ENCODE assay signal across 9 cellular contexts in genomic region chr19:36796714-36796999, GRCh38. TPM values are rescaled to one million over a fixed set of nuclear protein-coding genes. Genes with fewer than 3 reads are reported as not detected.
DNase-seq lines count a peak whose midpoint lies in the region; ATAC-seq and TF ChIP-seq lines count a peak whose summit lies in the region.
"Had no signal": no experiment of that assay in that cellular context is flagged by ENCODE, and none has a peak within 500 bp of the region (broad histone marks: within the 10 kb centered on the region; RNA-seq: fewer than 3 reads in every experiment).

No MANE protein-coding gene starts in this region.

- in situ Hi-C loops in brain microvascular endothelial cell (cut with HindIII; ENCODE audit: low pct_ligation_motif_present, low sequenced_read_pairs): no loop called here

- intact Hi-C loops in left ventricle myocardium inferior (cut with micrococcal nuclease) (no loop called here), cardiac septum (cut with DNase I) (loop anchor here (2.0 kb wide), 1 partner anchor 24 kb away; the partner anchor contains the start of gene ZNF850), mucosa of descending colon (cut with DNase I, micrococcal nuclease) (no loop called here), vagina (cut with DNase I) (no loop called here)

- ATAC-seq in mucosa of descending colon (no peak), HG03139 (IDR thresholded peaks at IDR 0.05; ENCODE audit: unreplicated experiment) (no peak)

- H3K27me3 ChIP-seq in left ventricle myocardium inferior (ENCODE audit: low read depth) (no peaks in the 10 kb centered on the region), brain microvascular endothelial cell (replicated peaks) (no peaks in the 10 kb centered on the region), vagina (no peaks in the 10 kb centered on the region)
- H3K27me3 ChIP-seq: MG63 had no signal

- H3K27ac ChIP-seq in left ventricle myocardium inferior (replicated peaks) (peak overlapping the region; percentile 83), brain microvascular endothelial cell (peak overlapping the region; percentile 83), vagina (peak overlapping the region; percentile 79)

- H3K4me3 ChIP-seq in left ventricle myocardium inferior (peak overlapping the region; percentile 72), brain microvascular endothelial cell (ENCODE audit: low read depth, low read length) (peak overlapping the region; percentile 96), mucosa of descending colon (peak overlapping the region; percentile 48), vagina (peak overlapping the region; percentile 75 to 76)

- TF ChIP-seq CTCF in left ventricle myocardium inferior (IDR thresholded peaks at IDR 0.05; ENCODE audit: borderline replicate concordance): no peak
- TF ChIP-seq CTCF in brain microvascular endothelial cell (IDR thresholded peaks at IDR 0.05; ENCODE audit: low read depth, low read length, missing control alignments): no peak
- no peak for TF ChIP-seq CTCF in mucosa of descending colon (IDR thresholded peaks at IDR 0.05)
- no peak for TF ChIP-seq CTCF in vagina (IDR thresholded peaks at IDR 0.05)

- H3K36me3 ChIP-seq in left ventricle myocardium inferior (peaks cover 30% of the 10 kb centered on the region), brain microvascular endothelial cell (replicated peaks) (peaks cover 2% of the 10 kb centered on the region), mucosa of descending colon (ENCODE audit: low read depth) (no peaks in the 10 kb centered on the region), vagina (peaks cover 0 to 17% of the 10 kb centered on the region in 2 donors)
- H3K36me3 ChIP-seq: MG63 had no signal

- no peak for TF ChIP-seq POLR2A in vagina (IDR thresholded peaks at IDR 0.05)

- H3K9me3 ChIP-seq in left ventricle myocardium inferior (replicated peaks) (peaks cover 67% of the 10 kb centered on the region), mucosa of descending colon (peaks cover 79% of the 10 kb centered on the region), vagina (peaks cover 7% of the 10 kb centered on the region)

- DNase-seq in left ventricle myocardium inferior: no peak
- DNase-seq in cardiac septum (ENCODE audit: low spot score): no peak
- DNase-seq in brain microvascular endothelial cell: no peak
- DNase-seq in mucosa of descending colon: no peak
- no peak for DNase-seq in vagina (ENCODE audit: extremely low spot score in 2 of 2)
- no peak for DNase-seq in activated effector memory CD4-positive, alpha-beta T cell treated with anti-CD3 and anti-CD28 coated beads, Interleukin-2, amount 50 U/mL, for 16 hours
- no peak for DNase-seq in kidney tubule cell (ENCODE audit: low spot score)

- peaks cover 28% of the 10 kb centered on the region for H3K4me1 ChIP-seq in left ventricle myocardium inferior
- H3K4me1 ChIP-seq in mucosa of descending colon (ENCODE audit: low read depth): no peaks in the 10 kb centered on the region
- H3K4me1 ChIP-seq in vagina: peaks cover 18% of the 10 kb centered on the region

RNA-seq across cellular contexts. Expression of gene ZNF850, which starts 24.1 kb away (rescaled TPM):
- total RNA-seq in left ventricle myocardium inferior: 5.2 TPM
- total RNA-seq in cardiac septum: 3.3 TPM
- total RNA-seq in mucosa of descending colon: 1 to 10 TPM; 2.1 to 3.8 (median 2.9) TPM
- total RNA-seq in vagina: 2.2 TPM

RNA-seq across cellular contexts. Expression of gene ZNF790, which starts 41.5 kb away (rescaled TPM):
- total RNA-seq in left ventricle myocardium inferior: 7.3 TPM
- 7.8 TPM for total RNA-seq in cardiac septum
- total RNA-seq in mucosa of descending colon: 1 to 10 TPM; 3.4 to 8.8 (median 4.9) TPM
- 2.5 TPM for total RNA-seq in vagina

RNA-seq across cellular contexts. Expression of gene ZNF345, which starts 54.0 kb away (rescaled TPM):
- total RNA-seq in left ventricle myocardium inferior: 2.9 TPM
- 2.7 TPM for total RNA-seq in cardiac septum
- 1 to 10 TPM; 3.4 to 7.8 (median 5.8) TPM for total RNA-seq in mucosa of descending colon
- total RNA-seq in vagina: 6.9 TPM
